In genomic region chr3:38077073-38077472, GRCh38 we compare ENCODE assay signal across 5 cellular contexts. TPM values are rescaled to one million over a fixed set of nuclear protein-coding genes. Genes with fewer than 3 reads are reported as not detected.
"Had no signal": no experiment of that assay in that cellular context is flagged by ENCODE, and none has a peak within 500 bp of the region (broad histone marks: within the 10 kb centered on the region; RNA-seq: fewer than 3 reads in every experiment).

No MANE protein-coding gene starts in this region.

RNA-seq across cellular contexts. Expression of gene DLEC1, which starts 38.1 kb away (rescaled TPM):
- total RNA-seq: PC-3, RPMI7951, SJCRH30, SJSA1, SK-MEL-5 had no signal
